ENCODE assay signal across 13 cellular contexts in genomic region chr11:128501008-128501407, GRCh38.
DNase-seq lines count a peak whose midpoint lies in the region; ATAC-seq and TF ChIP-seq lines count a peak whose summit lies in the region.
"Had no signal": no experiment of that assay in that cellular context is flagged by ENCODE, and none has a peak within 500 bp of the region (broad histone marks: within the 10 kb centered on the region; RNA-seq: fewer than 3 reads in every experiment).

No MANE protein-coding gene starts in this region.

- DNase-seq in activated naive CD4-positive, alpha-beta T cell treated with anti-CD3 and anti-CD28 coated beads, Interleukin-2, amount 10 ng/mL, durations not matched to agents 7 days and 5 days = no peak
- DNase-seq in activated naive CD4-positive, alpha-beta T cell (lab: John Stamatoyannopoulos, UW) = no peak
- DNase-seq in mesothelial cell of epicardium (ENCODE audit: low spot score in 2 of 2, unreplicated experiment in 2 of 2) = no peak
- DNase-seq in transverse colon = no peak
- no peak for DNase-seq in stimulated activated CD4-positive, alpha-beta T cell treated with anti-CD3 and anti-CD28 coated beads, Interleukin-2, amount 100 ng/mL, for 24 hours
- no peak for DNase-seq in kidney tubule cell (ENCODE audit: low spot score)
- no peak for DNase-seq in NCI-H2227 treated with DMSO at 0.1 percent for 48 hours (lab: John Stamatoyannopoulos, UW)
- DNase-seq: activated CD4-positive, CD25-positive, alpha-beta regulatory T cell; body of pancreas; left cardiac atrium; NCI-H1436; OCI-M1 had no signal

- H3K27me3 ChIP-seq in transverse colon = no peaks in the 10 kb centered on the region
- H3K27me3 ChIP-seq: body of pancreas had no signal

- WGBS in transverse colon (ENCODE audit: low coverage in 1 of 2), 2 donors = 76 to 78% methylated on average over 4 of the region's 4 CpGs

- H3K4me1 Mint-ChIP-seq in activated naive CD4-positive, alpha-beta T cell treated with anti-CD3 and anti-CD28 coated beads, Interleukin-2, amount 10 ng/mL, durations not matched to agents 7 days and 5 days = peaks cover 97% of the 10 kb centered on the region
- peaks cover 86% of the 10 kb centered on the region for H3K4me1 Mint-ChIP-seq in activated T-helper 17 cell treated with anti-CD3 and anti-CD28 coated beads, Interleukin-2, amount 50 U/mL, for 72 hours
- peaks cover 85% of the 10 kb centered on the region for H3K4me1 Mint-ChIP-seq in mesothelial cell of epicardium

- no peaks in the 10 kb centered on the region for H3K9me3 Mint-ChIP-seq in activated naive CD4-positive, alpha-beta T cell treated with anti-CD3 and anti-CD28 coated beads, Interleukin-2, amount 10 ng/mL, durations not matched to agents 7 days and 5 days
- no peaks in the 10 kb centered on the region for H3K9me3 Mint-ChIP-seq in activated T-helper 17 cell treated with anti-CD3 and anti-CD28 coated beads, Interleukin-2, amount 50 U/mL, for 72 hours
- H3K9me3 Mint-ChIP-seq in mesothelial cell of epicardium = no peaks in the 10 kb centered on the region

- CTCF ChIA-PET in activated naive CD4-positive, alpha-beta T cell treated with anti-CD3 and anti-CD28 coated beads, Interleukin-2, amount 10 ng/mL, durations not matched to agents 7 days and 5 days (lab: Charles Lee) = interaction anchor here (0.8 to 7.0 kb wide), 9 partner anchors 9 to 211 kb away, joined by 3 to 44 read pairs (median 8); no protein-coding TSS in a partner anchor

- H3K36me3 ChIP-seq in transverse colon = no peaks in the 10 kb centered on the region

- H3K4me3 Mint-ChIP-seq in activated naive CD4-positive, alpha-beta T cell treated with anti-CD3 and anti-CD28 coated beads, Interleukin-2, amount 10 ng/mL, durations not matched to agents 7 days and 5 days = peak overlapping the region; percentile 78
- H3K4me3 Mint-ChIP-seq in activated T-helper 17 cell treated with anti-CD3 and anti-CD28 coated beads, Interleukin-2, amount 50 U/mL, for 72 hours = peak overlapping the region; percentile 99
- no peak overlapping the region for H3K4me3 Mint-ChIP-seq in mesothelial cell of epicardium

- peaks cover 88% of the 10 kb centered on the region for H3K36me3 Mint-ChIP-seq in activated naive CD4-positive, alpha-beta T cell treated with anti-CD3 and anti-CD28 coated beads, Interleukin-2, amount 10 ng/mL, durations not matched to agents 7 days and 5 days
- H3K36me3 Mint-ChIP-seq in activated T-helper 17 cell treated with anti-CD3 and anti-CD28 coated beads, Interleukin-2, amount 50 U/mL, for 72 hours (ENCODE audit: low read depth) = peaks cover 100% of the 10 kb centered on the region
- H3K36me3 Mint-ChIP-seq in mesothelial cell of epicardium = no peaks in the 10 kb centered on the region

- peak overlapping the region; percentile 95 for H3K27ac Mint-ChIP-seq in activated naive CD4-positive, alpha-beta T cell treated with anti-CD3 and anti-CD28 coated beads, Interleukin-2, amount 10 ng/mL, durations not matched to agents 7 days and 5 days
- peak overlapping the region; percentile 100 for H3K27ac Mint-ChIP-seq in activated T-helper 17 cell treated with anti-CD3 and anti-CD28 coated beads, Interleukin-2, amount 50 U/mL, for 72 hours
- H3K27ac Mint-ChIP-seq in mesothelial cell of epicardium = peak overlapping the region; percentile 87

- TF ChIP-seq CTCF in mesothelial cell of epicardium (IDR thresholded peaks at IDR 0.05; ENCODE audit: unreplicated experiment) = no peak
- no peak for TF ChIP-seq CTCF in transverse colon (IDR thresholded peaks at IDR 0.05)

- in situ Hi-C loops in transverse colon (cut with MboI; ENCODE audit: low pct_ligation_motif_present in 1 of 4, low pct_unique_long_range_greater_than_20kb in 1 of 4, low sequenced_read_pairs in 3 of 4) = loop anchor here in 1 of 4 donors (25.0 kb wide), 1 partner anchor 214 kb away; no protein-coding TSS in a partner anchor

- no peaks in the 10 kb centered on the region for H3K27me3 Mint-ChIP-seq in activated naive CD4-positive, alpha-beta T cell treated with anti-CD3 and anti-CD28 coated beads, Interleukin-2, amount 10 ng/mL, durations not matched to agents 7 days and 5 days
- H3K27me3 Mint-ChIP-seq in activated T-helper 17 cell treated with anti-CD3 and anti-CD28 coated beads, Interleukin-2, amount 50 U/mL, for 72 hours = no peaks in the 10 kb centered on the region
- H3K27me3 Mint-ChIP-seq in mesothelial cell of epicardium (ENCODE audit: low read depth) = no peaks in the 10 kb centered on the region

- TF ChIP-seq POLR2A in transverse colon (IDR thresholded peaks at IDR 0.05) = no peak

- intact Hi-C loops in transverse colon (cut with DNase I; ENCODE audit: low total_unique reads) = no loop called here

- H3K27ac ChIP-seq in transverse colon = peak overlapping the region; percentile 91 to 94 (median 92)
- H3K27ac ChIP-seq: body of pancreas had no signal

- ATAC-seq in activated T-helper 17 cell treated with anti-CD3 and anti-CD28 coated beads, Interleukin-2, amount 50 U/mL, for 72 hours (replicated peaks) = no peak
- ATAC-seq: body of pancreas, left cardiac atrium had no signal

- TF ChIP-seq EP300 in transverse colon (IDR thresholded peaks at IDR 0.05; ENCODE audit: low read depth) = no peak

- H3K4me1 ChIP-seq in transverse colon = peaks cover 32 to 99% (median 73%) of the 10 kb centered on the region in 4 donors

- no peak overlapping the region for H3K4me3 ChIP-seq in transverse colon
- H3K4me3 ChIP-seq: body of pancreas had no signal

- no peaks in the 10 kb centered on the region for H3K9me3 ChIP-seq in transverse colon
- H3K9me3 ChIP-seq: body of pancreas had no signal
